In genomic region chr6:135173989-135174484, GRCh38 we compare ENCODE assay signal across 13 cellular contexts. TPM values are rescaled to one million over a fixed set of nuclear protein-coding genes. Genes with fewer than 3 reads are reported as not detected.
DNase-seq lines count a peak whose midpoint lies in the region; ATAC-seq, FAIRE-seq and TF ChIP-seq lines count a peak whose summit lies in the region.
"Had no signal": no experiment of that assay in that cellular context is flagged by ENCODE, and none has a peak within 500 bp of the region (broad histone marks: within the 10 kb centered on the region; RNA-seq: fewer than 3 reads in every experiment).

No MANE protein-coding gene starts in this region.

- DNase-seq in activated naive CD4-positive, alpha-beta T cell treated with anti-CD3 and anti-CD28 coated beads, Interleukin-2, amount 10 ng/mL, durations not matched to agents 7 days and 5 days: no peak
- DNase-seq in K562 (ENCODE audit: extremely low read depth in 1 of 4, low spot score in 3 of 4): no peak
- DNase-seq in hepatic stellate cell (ENCODE audit: low spot score): no peak
- DNase-seq in adrenal gland: no peak
- no peak for DNase-seq in HCEC 1CT
- DNase-seq: ACHN; CD4-positive, CD25-positive, alpha-beta regulatory T cell had no signal

- H3K4me2 ChIP-seq in OCI-LY3 (ENCODE audit: low read length) (no peak overlapping the region), K562 (ENCODE audit: insufficient read depth, low read length) (no peak overlapping the region)
- H3K4me2 ChIP-seq: BLaER1 treated with 17β-estradiol and CSF1 and Interleukin-3, amounts not matched to agents 10 nM and 100 nM had no signal

- no peak overlapping the region for H3K4me3 ChIP-seq in OCI-LY3 (ENCODE audit: low read length)
- H3K4me3 ChIP-seq in K562: no peak overlapping the region
- no peak overlapping the region for H3K4me3 ChIP-seq in adrenal gland
- H3K4me3 ChIP-seq: BLaER1 treated with 17β-estradiol and CSF1 and Interleukin-3, amounts not matched to agents 10 nM and 100 nM; HAP-1 had no signal

- H3K27me3 Mint-ChIP-seq in activated naive CD4-positive, alpha-beta T cell treated with anti-CD3 and anti-CD28 coated beads, Interleukin-2, amount 50 U/mL, for 24 hours: no peaks in the 10 kb centered on the region
- H3K27me3 Mint-ChIP-seq in activated naive CD4-positive, alpha-beta T cell treated with anti-CD3 and anti-CD28 coated beads, Interleukin-2, amount 10 ng/mL, durations not matched to agents 7 days and 5 days: peaks cover 4% of the 10 kb centered on the region
- H3K27me3 Mint-ChIP-seq: CD4-positive, CD25-positive, alpha-beta regulatory T cell; IgD-negative memory B cell had no signal

- TF ChIP-seq CTCF in OCI-LY3 (IDR thresholded peaks at IDR 0.05; ENCODE audit: low read depth, low read length) (no peak), K562 (IDR thresholded peaks at IDR 0.05 in 2 of 3, conservative IDR thresholded peaks at IDR 0.05 in 1 of 3; ENCODE audit: insufficient read depth in 2 of 3, low read depth in 1 of 3, low read length in 3 of 3) (no peak), adrenal gland (IDR thresholded peaks at IDR 0.05) (no peak)

- peak overlapping the region; percentile 5 for H3K27ac Mint-ChIP-seq in activated naive CD4-positive, alpha-beta T cell treated with anti-CD3 and anti-CD28 coated beads, Interleukin-2, amount 50 U/mL, for 24 hours
- no peak overlapping the region for H3K27ac Mint-ChIP-seq in activated naive CD4-positive, alpha-beta T cell treated with anti-CD3 and anti-CD28 coated beads, Interleukin-2, amount 10 ng/mL, durations not matched to agents 7 days and 5 days

- H4K20me1 ChIP-seq in OCI-LY3 (ENCODE audit: insufficient read depth, low read length): peaks cover 65% of the 10 kb centered on the region
- no peaks in the 10 kb centered on the region for H4K20me1 ChIP-seq in K562 (replicated peaks; ENCODE audit: control insufficient read depth, insufficient read depth, low read length)
- H4K20me1 ChIP-seq: BLaER1 treated with 17β-estradiol and CSF1 and Interleukin-3, amounts not matched to agents 10 nM and 100 nM had no signal

- in situ Hi-C loops in K562 (cut with MboI): no loop called here

- H3K36me3 Mint-ChIP-seq in activated naive CD4-positive, alpha-beta T cell treated with anti-CD3 and anti-CD28 coated beads, Interleukin-2, amount 50 U/mL, for 24 hours: no peaks in the 10 kb centered on the region
- H3K36me3 Mint-ChIP-seq in activated naive CD4-positive, alpha-beta T cell treated with anti-CD3 and anti-CD28 coated beads, Interleukin-2, amount 10 ng/mL, durations not matched to agents 7 days and 5 days: no peaks in the 10 kb centered on the region
- H3K36me3 Mint-ChIP-seq: CD4-positive, CD25-positive, alpha-beta regulatory T cell; IgD-negative memory B cell had no signal

- no peak overlapping the region for H3K4me3 Mint-ChIP-seq in activated naive CD4-positive, alpha-beta T cell treated with anti-CD3 and anti-CD28 coated beads, Interleukin-2, amount 50 U/mL, for 24 hours
- H3K4me3 Mint-ChIP-seq in activated naive CD4-positive, alpha-beta T cell treated with anti-CD3 and anti-CD28 coated beads, Interleukin-2, amount 10 ng/mL, durations not matched to agents 7 days and 5 days: no peak overlapping the region
- H3K4me3 Mint-ChIP-seq: CD4-positive, CD25-positive, alpha-beta regulatory T cell; IgD-negative memory B cell had no signal

- FAIRE-seq in K562 (lab: Jason Lieb, UNC): no peak
- FAIRE-seq: H1 had no signal

- no TSS peak for BruUV-seq in K562 (replicated peaks; lab: Mats Ljungman, UMichigan)

- peaks cover 41% of the 10 kb centered on the region for H3K4me1 Mint-ChIP-seq in activated naive CD4-positive, alpha-beta T cell treated with anti-CD3 and anti-CD28 coated beads, Interleukin-2, amount 50 U/mL, for 24 hours
- peaks cover 23% of the 10 kb centered on the region for H3K4me1 Mint-ChIP-seq in activated naive CD4-positive, alpha-beta T cell treated with anti-CD3 and anti-CD28 coated beads, Interleukin-2, amount 10 ng/mL, durations not matched to agents 7 days and 5 days

- ATAC-seq in K562: peak; percentile 24

- no peaks in the 10 kb centered on the region for H3K9me3 Mint-ChIP-seq in activated naive CD4-positive, alpha-beta T cell treated with anti-CD3 and anti-CD28 coated beads, Interleukin-2, amount 50 U/mL, for 24 hours
- H3K9me3 Mint-ChIP-seq in activated naive CD4-positive, alpha-beta T cell treated with anti-CD3 and anti-CD28 coated beads, Interleukin-2, amount 10 ng/mL, durations not matched to agents 7 days and 5 days: no peaks in the 10 kb centered on the region
- H3K9me3 Mint-ChIP-seq: CD4-positive, CD25-positive, alpha-beta regulatory T cell; IgD-negative memory B cell had no signal

- TF ChIP-seq RAD21 in K562 (CRISPR knock-in tag; conservative IDR thresholded peaks at IDR 0.05 in 1 of 2, IDR thresholded peaks at IDR 0.05 in 1 of 2): no peak

- H3K27ac ChIP-seq in OCI-LY3 (ENCODE audit: low read length) (peak overlapping the region; percentile 22; the same call in 1 of the 2 replicates), K562 (ENCODE audit: extremely low read depth, low read depth, low read length) (peak overlapping the region; percentile 2; the same call in 1 of the 3 replicates), adrenal gland (no peak overlapping the region)
- H3K27ac ChIP-seq: BLaER1 treated with 17β-estradiol and CSF1 and Interleukin-3, amounts not matched to agents 10 nM and 100 nM had no signal

- no peaks in the 10 kb centered on the region for H3K9me3 ChIP-seq in OCI-LY3 (ENCODE audit: insufficient read depth, low read length)
- no peaks in the 10 kb centered on the region for H3K9me3 ChIP-seq in K562 (replicated peaks; ENCODE audit: control insufficient read depth, insufficient read depth, low read depth, low read length)
- H3K9me3 ChIP-seq in adrenal gland (replicated peaks in 1 of 3): no peaks in the 10 kb centered on the region
- H3K9me3 ChIP-seq: BLaER1 treated with 17β-estradiol and CSF1 and Interleukin-3, amounts not matched to agents 10 nM and 100 nM; HAP-1 had no signal

- CTCF ChIA-PET in activated naive CD4-positive, alpha-beta T cell treated with anti-CD3 and anti-CD28 coated beads, Interleukin-2, amount 10 ng/mL, durations not matched to agents 7 days and 5 days (lab: Charles Lee): no interaction called here
- CTCF ChIA-PET in K562 (lab: Yijun Ruan, JAX; ENCODE audit: low intra/inter-chr PET ratio): no interaction called here

- H3K4me1 ChIP-seq in OCI-LY3 (ENCODE audit: low read length) (peaks cover 73% of the 10 kb centered on the region), K562 (replicated peaks in 1 of 2; ENCODE audit: control insufficient read depth in 2 of 2, insufficient read depth in 2 of 2, low read length in 2 of 2) (peaks cover 12 to 18% of the 10 kb centered on the region in 2 experiments), adrenal gland (replicated peaks in 1 of 2) (no peaks in the 10 kb centered on the region)
- H3K4me1 ChIP-seq: HAP-1 had no signal

- peaks cover 100% of the 10 kb centered on the region for H3K79me2 ChIP-seq in OCI-LY3 (ENCODE audit: low read length)
- no peaks in the 10 kb centered on the region for H3K79me2 ChIP-seq in K562 (ENCODE audit: control insufficient read depth, insufficient read depth, low read length)

- H3K36me3 ChIP-seq in OCI-LY3 (replicated peaks; ENCODE audit: low read depth, low read length) (peaks cover 54% of the 10 kb centered on the region), K562 (ENCODE audit: control insufficient read depth, insufficient read depth, low read length) (no peaks in the 10 kb centered on the region), adrenal gland (replicated peaks in 1 of 2) (no peaks in the 10 kb centered on the region)
- H3K36me3 ChIP-seq: BLaER1 treated with 17β-estradiol and CSF1 and Interleukin-3, amounts not matched to agents 10 nM and 100 nM; HAP-1 had no signal

- H3K27me3 ChIP-seq in OCI-LY3 (ENCODE audit: low read depth, low read length) (no peaks in the 10 kb centered on the region), K562 (ENCODE audit: control insufficient read depth in 2 of 2, insufficient read depth in 2 of 2, low read length in 2 of 2) (no peaks in the 10 kb centered on the region), adrenal gland (no peaks in the 10 kb centered on the region)
- H3K27me3 ChIP-seq: BLaER1 treated with 17β-estradiol and CSF1 and Interleukin-3, amounts not matched to agents 10 nM and 100 nM had no signal

- intact Hi-C loops in K562 (cut with micrococcal nuclease) (no loop called here), adrenal gland (cut with DNase I) (no loop called here)

- POLR2A ChIA-PET in K562 (lab: Yijun Ruan, JAX): interaction anchor here (1.0 kb wide), 1 partner anchor 434 kb away, joined by 3 read pairs; no protein-coding TSS in a partner anchor

- H2AFZ ChIP-seq in OCI-LY3 (ENCODE audit: low read depth, low read length): no peak overlapping the region
- H2AFZ ChIP-seq in K562 (ENCODE audit: low read depth, low read length): no peak overlapping the region

- no peak for TF ChIP-seq EP300 in K562 (IDR thresholded peaks at IDR 0.05; ENCODE audit: low read length)

- no peaks in the 10 kb centered on the region for H3K9me1 ChIP-seq in K562 (ENCODE audit: control insufficient read depth, insufficient read depth, low read length)

- TF ChIP-seq POLR2A in K562 (conservative IDR thresholded peaks at IDR 0.05) (no peak), adrenal gland (IDR thresholded peaks at IDR 0.05) (no peak)

- no peak overlapping the region for H3K9ac ChIP-seq in OCI-LY3 (ENCODE audit: low read length)
- no peak overlapping the region for H3K9ac ChIP-seq in K562 (ENCODE audit: insufficient read depth in 1 of 2, low read depth in 2 of 2, low read length in 2 of 2)
- H3K9ac ChIP-seq: BLaER1 treated with 17β-estradiol and CSF1 and Interleukin-3, amounts not matched to agents 10 nM and 100 nM had no signal

RNA-seq across cellular contexts. Expression of gene MYB, which starts 7.1 kb away (rescaled TPM):
- total RNA-seq in K562 (2011; cell fraction: chromatin; rRNA removed; ENCODE audit: low replicate concordance): 136 and 323 TPM in 2 replicates
- 63.7 and 97.6 TPM in 2 replicates for total RNA-seq in K562 (2011; cell fraction: nucleolus; rRNA removed)
- 152 and 301 TPM in 2 replicates for total RNA-seq in K562 (2011; cell fraction: nucleoplasm; rRNA removed)
- 116 and 117 TPM in 2 replicates for total RNA-seq in K562 (2014; rRNA removed)
- total RNA-seq in K562 (2014; rRNA removed; fragmentation: Illumina TruSeq; extraction: Trizol): 149 and 170 TPM in 2 replicates
- total RNA-seq in K562 (2015; rRNA removed; fragmentation: Illumina TruSeq; extraction: Trizol): 215 and 218 TPM in 2 replicates
- 140 and 142 TPM in 2 replicates for total RNA-seq in K562 (2021)
- polyA plus RNA-seq in K562 (2011; rRNA removed): 82.6 and 94.1 TPM in 2 replicates
- polyA plus RNA-seq in K562 (2011; cell fraction: cytosol; rRNA removed): 49.6 and 73.2 TPM in 2 replicates
- 131 and 141 TPM in 2 replicates for polyA plus RNA-seq in K562 (2011; cell fraction: nucleus; rRNA removed)
- 106 and 145 TPM in 2 replicates for polyA plus RNA-seq in K562 (2012)
- polyA plus RNA-seq in K562 (2014; fragmentation: Illumina TruSeq; extraction: Trizol): 133 and 185 TPM in 2 replicates
- polyA plus RNA-seq in K562 (2014; fragmentation: Nextera tagmentation; extraction: Ambion mirVana): 10 to 100 TPM; 35.8 to 44.1 TPM
- 153 and 155 TPM in 2 replicates for polyA plus RNA-seq in K562 (2014; rRNA removed)
- polyA minus RNA-seq in K562 (2011; rRNA and poly(A)+ RNA removed): 153 and 187 TPM in 2 replicates
- polyA minus RNA-seq in K562 (2011; cell fraction: cytosol; rRNA and poly(A)+ RNA removed): 73.2 and 75.5 TPM in 2 replicates
- polyA minus RNA-seq in K562 (2011; cell fraction: nucleus; rRNA and poly(A)+ RNA removed): 136 and 220 TPM in 2 replicates
- 10 to 100 TPM in 1 of 8 donors, 1 to 10 TPM in 2, under 1 TPM in 5; 0.14 to 11.8 (median 0.53) TPM for total RNA-seq in adrenal gland
- polyA plus RNA-seq in adrenal gland: 1 to 10 TPM in 1 of 3 donors, under 1 TPM in 2; 0.72 to 1.3 (median 0.75) TPM
- polyA plus RNA-seq: IgD-negative memory B cell had no signal

Comparison
In these comparisons a context has a peak if more than half of its experiments do, and no peak if none do; other contexts are left out.
1. H3K27ac ChIP-seq: peak in OCI-LY3 (single experiment) and K562 (single experiment); none in adrenal gland (0 of 5).
2. RNA of gene MYB, which starts 7.1 kb away (total RNA-seq): 63.7 to 323 TPM in K562; 0.14 to 11.8 TPM in adrenal gland; every median in the first group is over 4 times any median in the second.